11 cellular contexts compared by ENCODE assay signal in genomic region chr11:116062526-116063171, GRCh38.
DNase-seq lines count a peak whose midpoint lies in the region; ATAC-seq and TF ChIP-seq lines count a peak whose summit lies in the region.
"Had no signal": no experiment of that assay in that cellular context is flagged by ENCODE, and none has a peak within 500 bp of the region (broad histone marks: within the 10 kb centered on the region; RNA-seq: fewer than 3 reads in every experiment).

No MANE protein-coding gene starts in this region.

- no peak for ATAC-seq in GM19397 (IDR thresholded peaks at IDR 0.05; ENCODE audit: unreplicated experiment)

- no peak overlapping the region for H3K4me3 Mint-ChIP-seq in glutamatergic neuron (ENCODE audit: unreplicated experiment)

- H3K4me1 Mint-ChIP-seq in glutamatergic neuron (ENCODE audit: low read depth, unreplicated experiment) = peaks cover 30% of the 10 kb centered on the region

- TF ChIP-seq EP300 in Ishikawa (IDR thresholded peaks at IDR 0.05; ENCODE audit: borderline replicate concordance) = no peak

- H3K9me3 Mint-ChIP-seq in glutamatergic neuron (ENCODE audit: unreplicated experiment) = peaks cover 3% of the 10 kb centered on the region

- H3K27ac Mint-ChIP-seq in glutamatergic neuron (ENCODE audit: unreplicated experiment) = peak overlapping the region; percentile 36

- TF ChIP-seq RAD21 in Ishikawa (IDR thresholded peaks at IDR 0.05; ENCODE audit: low read depth) = no peak

- peaks cover 4% of the 10 kb centered on the region for H3K36me3 Mint-ChIP-seq in glutamatergic neuron (ENCODE audit: unreplicated experiment)

- peaks cover 3% of the 10 kb centered on the region for H3K27me3 Mint-ChIP-seq in glutamatergic neuron (ENCODE audit: unreplicated experiment)

- DNase-seq in COR-L47 (lab: John Stamatoyannopoulos, UW) (peak; percentile 87), NCI-H69 (lab: John Stamatoyannopoulos, UW) (peak; percentile 98), glutamatergic neuron (no peak), HEK293T (ENCODE audit: extremely low spot score) (no peak)
- no peak for DNase-seq in activated CD8-positive, alpha-beta memory T cell treated with anti-CD3 and anti-CD28 coated beads, Interleukin-2, amount 50 U/mL, for 48 hours
- no peak for DNase-seq in activated effector memory CD4-positive, alpha-beta T cell treated with Interleukin-2 at 50 U/mL for 16 hours
- DNase-seq: activated T-cell treated with anti-CD3 and anti-CD28 coated beads for 4 hours; nucleus accumbens; stimulated activated CD4-positive, alpha-beta T cell treated with anti-CD3 and anti-CD28 coated beads, Interleukin-4, amount 100 ng/mL, for 24 hours had no signal

- no peak for TF ChIP-seq CTCF in glutamatergic neuron (IDR thresholded peaks at IDR 0.05; ENCODE audit: partially characterized antibody, unreplicated experiment)

- POLR2A ChIA-PET in HEK293T (lab: Yijun Ruan, JAX) = no interaction called here

- CTCF ChIA-PET in HEK293T (lab: Yijun Ruan, JAX) = no interaction called here

TF ChIP-seq in Ishikawa, 13 proteins besides CTCF, POLR2A, EP300 and RAD21:
- peak; percentile 46; the same call in 1 of the 2 replicates for TF ChIP-seq NFIC (IDR thresholded peaks at IDR 0.05)
- TF ChIP-seq TAF1 (IDR thresholded peaks at IDR 0.05; ENCODE audit: low read depth) = no peak

TF ChIP-seq in HEK293T, 16 proteins besides CTCF, POLR2A, EP300 and RAD21:
- no peak for TF ChIP-seq CTBP1 (IDR thresholded peaks at IDR 0.05; ENCODE audit: borderline replicate concordance)
- no peak for TF ChIP-seq PKNOX1 (IDR thresholded peaks at IDR 0.05)
- no peak for TF ChIP-seq L3MBTL2 (conservative IDR thresholded peaks at IDR 0.05)
- no peak for TF ChIP-seq FOXM1 (IDR thresholded peaks at IDR 0.05; ENCODE audit: borderline replicate concordance)
- no peak for TF ChIP-seq FOXA1 (IDR thresholded peaks at IDR 0.05)
- TF ChIP-seq SUZ12 (IDR thresholded peaks at IDR 0.05) = no peak
- no peak for TF ChIP-seq HDGF (IDR thresholded peaks at IDR 0.05; ENCODE audit: borderline replicate concordance)
TF ChIP-seq in HEK293T: peak in this region for 0.

Comparison
In these comparisons a context has a peak if more than half of its experiments do, and no peak if none do; other contexts are left out.
1. DNase-seq: peak in COR-L47 (single experiment) and NCI-H69 (single experiment); none in glutamatergic neuron (single experiment), activated CD8-positive, alpha-beta memory T cell treated with anti-CD3 and anti-CD28 coated beads, Interleukin-2, amount 50 U/mL, for 48 hours (single experiment), activated effector memory CD4-positive, alpha-beta T cell treated with Interleukin-2 at 50 U/mL for 16 hours (single experiment) and HEK293T (single experiment).